ENCODE assay signal across 1 cellular context in genomic region chr3:191952609-191953008, GRCh38.
TF ChIP-seq lines count a peak whose summit lies in the region.

No MANE protein-coding gene starts in this region.

TF ChIP-seq in GM23338, 12 proteins besides CTCF, POLR2A, EP300 and RAD21 (continued from another document):
- TF ChIP-seq ETS1 (IDR thresholded peaks at IDR 0.05) (no peak), ZNF331 (CRISPR knock-in tag; IDR thresholded peaks at IDR 0.05; ENCODE audit: low read depth) (no peak), JUNB (IDR thresholded peaks at IDR 0.05; ENCODE audit: unreplicated experiment) (no peak)
- TF ChIP-seq, protein P1, sequence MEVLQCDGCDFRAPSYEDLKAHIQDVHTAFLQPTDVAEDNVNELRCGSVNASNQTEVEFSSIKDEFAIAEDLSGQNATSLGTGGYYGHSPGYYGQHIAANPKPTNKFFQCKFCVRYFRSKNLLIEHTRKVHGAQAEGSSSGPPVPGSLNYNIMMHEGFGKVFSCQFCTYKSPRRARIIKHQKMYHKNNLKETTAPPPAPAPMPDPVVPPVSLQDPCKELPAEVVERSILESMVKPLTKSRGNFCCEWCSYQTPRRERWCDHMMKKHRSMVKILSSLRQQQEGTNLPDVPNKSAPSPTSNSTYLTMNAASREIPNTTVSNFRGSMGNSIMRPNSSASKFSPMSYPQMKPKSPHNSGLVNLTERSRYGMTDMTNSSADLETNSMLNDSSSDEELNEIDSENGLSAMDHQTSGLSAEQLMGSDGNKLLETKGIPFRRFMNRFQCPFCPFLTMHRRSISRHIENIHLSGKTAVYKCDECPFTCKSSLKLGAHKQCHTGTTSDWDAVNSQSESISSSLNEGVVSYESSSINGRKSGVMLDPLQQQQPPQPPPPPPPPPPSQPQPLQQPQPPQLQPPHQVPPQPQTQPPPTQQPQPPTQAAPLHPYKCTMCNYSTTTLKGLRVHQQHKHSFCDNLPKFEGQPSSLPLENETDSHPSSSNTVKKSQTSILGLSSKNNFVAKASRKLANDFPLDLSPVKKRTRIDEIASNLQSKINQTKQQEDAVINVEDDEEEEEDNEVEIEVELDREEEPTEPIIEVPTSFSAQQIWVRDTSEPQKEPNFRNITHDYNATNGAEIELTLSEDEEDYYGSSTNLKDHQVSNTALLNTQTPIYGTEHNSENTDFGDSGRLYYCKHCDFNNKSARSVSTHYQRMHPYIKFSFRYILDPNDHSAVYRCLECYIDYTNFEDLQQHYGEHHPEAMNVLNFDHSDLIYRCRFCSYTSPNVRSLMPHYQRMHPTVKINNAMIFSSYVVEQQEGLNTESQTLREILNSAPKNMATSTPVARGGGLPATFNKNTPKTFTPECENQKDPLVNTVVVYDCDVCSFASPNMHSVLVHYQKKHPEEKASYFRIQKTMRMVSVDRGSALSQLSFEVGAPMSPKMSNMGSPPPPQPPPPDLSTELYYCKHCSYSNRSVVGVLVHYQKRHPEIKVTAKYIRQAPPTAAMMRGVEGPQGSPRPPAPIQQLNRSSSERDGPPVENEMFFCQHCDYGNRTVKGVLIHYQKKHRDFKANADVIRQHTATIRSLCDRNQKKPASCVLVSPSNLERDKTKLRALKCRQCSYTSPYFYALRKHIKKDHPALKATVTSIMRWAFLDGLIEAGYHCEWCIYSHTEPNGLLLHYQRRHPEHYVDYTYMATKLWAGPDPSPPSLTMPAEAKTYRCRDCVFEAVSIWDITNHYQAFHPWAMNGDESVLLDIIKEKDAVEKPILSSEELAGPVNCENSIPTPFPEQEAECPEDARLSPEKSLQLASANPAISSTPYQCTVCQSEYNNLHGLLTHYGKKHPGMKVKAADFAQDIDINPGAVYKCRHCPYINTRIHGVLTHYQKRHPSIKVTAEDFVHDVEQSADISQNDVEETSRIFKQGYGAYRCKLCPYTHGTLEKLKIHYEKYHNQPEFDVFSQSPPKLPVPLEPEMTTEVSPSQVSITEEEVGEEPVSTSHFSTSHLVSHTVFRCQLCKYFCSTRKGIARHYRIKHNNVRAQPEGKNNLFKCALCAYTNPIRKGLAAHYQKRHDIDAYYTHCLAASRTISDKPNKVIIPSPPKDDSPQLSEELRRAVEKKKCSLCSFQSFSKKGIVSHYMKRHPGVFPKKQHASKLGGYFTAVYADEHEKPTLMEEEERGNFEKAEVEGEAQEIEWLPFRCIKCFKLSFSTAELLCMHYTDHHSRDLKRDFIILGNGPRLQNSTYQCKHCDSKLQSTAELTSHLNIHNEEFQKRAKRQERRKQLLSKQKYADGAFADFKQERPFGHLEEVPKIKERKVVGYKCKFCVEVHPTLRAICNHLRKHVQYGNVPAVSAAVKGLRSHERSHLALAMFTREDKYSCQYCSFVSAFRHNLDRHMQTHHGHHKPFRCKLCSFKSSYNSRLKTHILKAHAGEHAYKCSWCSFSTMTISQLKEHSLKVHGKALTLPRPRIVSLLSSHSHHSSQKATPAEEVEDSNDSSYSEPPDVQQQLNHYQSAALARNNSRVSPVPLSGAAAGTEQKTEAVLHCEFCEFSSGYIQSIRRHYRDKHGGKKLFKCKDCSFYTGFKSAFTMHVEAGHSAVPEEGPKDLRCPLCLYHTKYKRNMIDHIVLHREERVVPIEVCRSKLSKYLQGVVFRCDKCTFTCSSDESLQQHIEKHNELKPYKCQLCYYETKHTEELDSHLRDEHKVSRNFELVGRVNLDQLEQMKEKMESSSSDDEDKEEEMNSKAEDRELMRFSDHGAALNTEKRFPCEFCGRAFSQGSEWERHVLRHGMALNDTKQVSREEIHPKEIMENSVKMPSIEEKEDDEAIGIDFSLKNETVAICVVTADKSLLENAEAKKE (CRISPR knock-in tag; IDR thresholded peaks at IDR 0.05), result no peak
- TF ChIP-seq, protein P2, sequence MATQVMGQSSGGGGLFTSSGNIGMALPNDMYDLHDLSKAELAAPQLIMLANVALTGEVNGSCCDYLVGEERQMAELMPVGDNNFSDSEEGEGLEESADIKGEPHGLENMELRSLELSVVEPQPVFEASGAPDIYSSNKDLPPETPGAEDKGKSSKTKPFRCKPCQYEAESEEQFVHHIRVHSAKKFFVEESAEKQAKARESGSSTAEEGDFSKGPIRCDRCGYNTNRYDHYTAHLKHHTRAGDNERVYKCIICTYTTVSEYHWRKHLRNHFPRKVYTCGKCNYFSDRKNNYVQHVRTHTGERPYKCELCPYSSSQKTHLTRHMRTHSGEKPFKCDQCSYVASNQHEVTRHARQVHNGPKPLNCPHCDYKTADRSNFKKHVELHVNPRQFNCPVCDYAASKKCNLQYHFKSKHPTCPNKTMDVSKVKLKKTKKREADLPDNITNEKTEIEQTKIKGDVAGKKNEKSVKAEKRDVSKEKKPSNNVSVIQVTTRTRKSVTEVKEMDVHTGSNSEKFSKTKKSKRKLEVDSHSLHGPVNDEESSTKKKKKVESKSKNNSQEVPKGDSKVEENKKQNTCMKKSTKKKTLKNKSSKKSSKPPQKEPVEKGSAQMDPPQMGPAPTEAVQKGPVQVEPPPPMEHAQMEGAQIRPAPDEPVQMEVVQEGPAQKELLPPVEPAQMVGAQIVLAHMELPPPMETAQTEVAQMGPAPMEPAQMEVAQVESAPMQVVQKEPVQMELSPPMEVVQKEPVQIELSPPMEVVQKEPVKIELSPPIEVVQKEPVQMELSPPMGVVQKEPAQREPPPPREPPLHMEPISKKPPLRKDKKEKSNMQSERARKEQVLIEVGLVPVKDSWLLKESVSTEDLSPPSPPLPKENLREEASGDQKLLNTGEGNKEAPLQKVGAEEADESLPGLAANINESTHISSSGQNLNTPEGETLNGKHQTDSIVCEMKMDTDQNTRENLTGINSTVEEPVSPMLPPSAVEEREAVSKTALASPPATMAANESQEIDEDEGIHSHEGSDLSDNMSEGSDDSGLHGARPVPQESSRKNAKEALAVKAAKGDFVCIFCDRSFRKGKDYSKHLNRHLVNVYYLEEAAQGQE (IDR thresholded peaks at IDR 0.05; ENCODE audit: unreplicated experiment), result no peak
